ENCODE assay signal across 8 cellular contexts in the genomic region with DNA sequence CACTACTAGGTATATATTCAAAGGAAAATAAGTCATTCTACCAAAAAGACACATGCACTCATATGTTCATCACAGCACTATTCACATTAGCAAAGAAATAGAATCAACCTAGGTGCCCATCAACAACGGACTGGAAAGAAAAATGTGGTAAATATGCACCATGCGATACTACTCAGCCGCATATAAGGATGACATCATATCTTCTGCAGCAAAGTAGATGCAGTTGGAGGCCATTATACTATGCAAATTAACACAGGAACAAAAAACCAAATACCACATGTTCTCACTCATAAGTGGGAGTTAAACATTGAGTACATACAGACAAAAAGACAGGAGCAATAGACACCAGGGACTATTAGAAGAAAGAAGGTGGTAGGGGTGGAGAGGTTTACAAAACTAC.
"Had no signal": no experiment of that assay in that cellular context is flagged by ENCODE, and none has a peak within 500 bp of the region (broad histone marks: within the 10 kb centered on the region; RNA-seq: fewer than 3 reads in every experiment).

No MANE protein-coding gene starts in this region.

- H3K27ac ChIP-seq: HL-60, KMS-11 had no signal

- H3K4me3 ChIP-seq: K562 had no signal

- H3K9ac ChIP-seq: KMS-11 had no signal

- H3K4me2 ChIP-seq: KMS-11 had no signal

- FAIRE-seq: HTR-8/SVneo, K562 had no signal

- ATAC-seq: K562 had no signal

- DNase-seq: IMR-90, Karpas-422, KBM-7, KG1 had no signal
